Comparison of ENCODE assay signal across 22 cellular contexts in the genomic region with DNA sequence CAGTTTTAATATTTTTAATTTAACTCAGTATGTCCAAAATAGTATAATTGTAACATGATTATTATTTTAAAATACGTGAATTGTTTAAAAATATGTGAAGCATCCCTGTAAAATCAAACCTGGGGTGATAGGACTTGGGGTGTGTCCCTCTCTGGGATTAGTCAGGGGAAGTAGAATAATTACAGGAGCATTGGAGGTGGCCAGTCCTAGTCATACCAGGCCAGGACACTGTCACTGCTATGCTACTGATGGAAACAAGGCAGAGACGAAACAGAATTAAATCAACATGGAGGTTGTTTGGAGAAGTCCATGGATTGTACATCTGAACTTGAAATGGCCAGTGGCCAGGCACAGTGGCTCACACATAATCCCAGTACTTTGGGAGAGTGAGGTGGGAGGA. TPM values are rescaled to one million over a fixed set of nuclear protein-coding genes. Genes with fewer than 3 reads are reported as not detected.
A peak's percentile ranks its signal among the peaks of the same experiment; 100 is the strongest.
DNase-seq lines count a peak whose midpoint lies in the region; ATAC-seq and TF ChIP-seq lines count a peak whose summit lies in the region.
"Had no signal": no experiment of that assay in that cellular context is flagged by ENCODE, and none has a peak within 500 bp of the region (broad histone marks: within the 10 kb centered on the region; RNA-seq: fewer than 3 reads in every experiment).

No MANE protein-coding gene starts in this region.

- no peak for TF ChIP-seq EP300 in SK-N-SH (IDR thresholded peaks at IDR 0.05; ENCODE audit: borderline replicate concordance in 1 of 2, low read depth in 1 of 2, low read length in 1 of 2)

- TF ChIP-seq RAD21 in SK-N-SH (IDR thresholded peaks at IDR 0.05; ENCODE audit: low read length) (no peak), IMR-90 (IDR thresholded peaks at IDR 0.05; ENCODE audit: low read length) (no peak)

- WGBS in SK-N-SH (ENCODE audit: low lambda C conversion rate): 82% methylated on average over 2 of the region's 2 CpGs
- no CpG with 5 or more reads among the region's 2 CpGs for WGBS in IMR-90 (ENCODE audit: extremely low coverage in 2 of 2, insufficient read length in 1 of 2), 2 experiments

- H2AFZ ChIP-seq in SK-N-SH (ENCODE audit: low read depth) (no peak overlapping the region), IMR-90 (replicated peaks; ENCODE audit: low read length, poor library complexity) (no peak overlapping the region), osteoblast (ENCODE audit: low read length) (no peak overlapping the region)

- H3K4me2 ChIP-seq in SK-N-SH (no peak overlapping the region), IMR-90 (ENCODE audit: low read depth, low read length) (no peak overlapping the region), osteoblast (ENCODE audit: insufficient read depth, low read length) (no peak overlapping the region)

- CTCF ChIA-PET in SK-N-SH (lab: Yijun Ruan, JAX) (no interaction called here), IMR-90 (lab: Yijun Ruan, JAX) (no interaction called here)

- H3K79me2 ChIP-seq in SK-N-SH (ENCODE audit: insufficient read depth): peaks cover 98% of the 10 kb centered on the region
- peaks cover 90% of the 10 kb centered on the region for H3K79me2 ChIP-seq in osteoblast (ENCODE audit: insufficient read depth, low read length)

- peaks cover 13 to 73% of the 10 kb centered on the region in 2 experiments for H3K79me1 ChIP-seq in IMR-90 (ENCODE audit: low read depth in 1 of 2, low read length in 2 of 2)

- no peaks in the 10 kb centered on the region for H3K9me3 ChIP-seq in SK-N-SH
- H3K9me3 ChIP-seq in IMR-90 (ENCODE audit: control insufficient read depth, insufficient read depth, low read length): no peaks in the 10 kb centered on the region
- H3K9me3 ChIP-seq in ascending aorta: no peaks in the 10 kb centered on the region
- H3K9me3 ChIP-seq in osteoblast (ENCODE audit: low read depth, low read length): no peaks in the 10 kb centered on the region
- H3K9me3 ChIP-seq: left lung, suprapubic skin had no signal

- H3K4me3 ChIP-seq in SK-N-SH (ENCODE audit: low read depth in 2 of 2, low read length in 1 of 2) (no peak overlapping the region), IMR-90 (ENCODE audit: insufficient read depth, low read depth, low read length) (no peak overlapping the region), ascending aorta (no peak overlapping the region), osteoblast (ENCODE audit: insufficient read depth, low read length) (no peak overlapping the region)
- H3K4me3 ChIP-seq: cardiac muscle cell, dorsolateral prefrontal cortex, left lung, suprapubic skin had no signal

- POLR2A ChIA-PET in SK-N-SH (lab: Yijun Ruan, JAX): no interaction called here
- POLR2A ChIA-PET in IMR-90 (lab: Charles Lee; ENCODE audit: unreplicated experiment): no interaction called here

- H3K18ac ChIP-seq in IMR-90 (ENCODE audit: low read depth, low read length): no peak overlapping the region

- in situ Hi-C loops in IMR-90 (cut with MboI; ENCODE audit: low sequenced_read_pairs): no loop called here

- H2BK20ac ChIP-seq in IMR-90 (ENCODE audit: low read depth, low read length): no peak overlapping the region

- DNase-seq in SK-N-SH: peak; percentile 6
- no peak for DNase-seq in IMR-90
- DNase-seq in ascending aorta (ENCODE audit: low spot score in 2 of 2): no peak
- peak; percentile 5 for DNase-seq in osteoblast (ENCODE audit: insufficient read length, low spot score, missing footprints)
- DNase-seq in hypothalamus (lab: John Stamatoyannopoulos, UW): no peak
- DNase-seq in erythroblast (lab: John Stamatoyannopoulos, UW): no peak
- no peak for DNase-seq in medulla oblongata (ENCODE audit: extremely low spot score)
- DNase-seq: activated CD4-positive, alpha-beta T cell treated with anti-CD3 and anti-CD28 coated beads for 48 hours; activated T-cell treated with anti-CD3 and anti-CD28 coated beads, Interleukin-2, amount 50 U/mL, for 1 hour; dorsolateral prefrontal cortex; HCEC 1CT; left lung; NCI-H1092; NCI-H2081 treated with DMSO at 0.1 percent for 48 hours; NCI-H524; SHP77 treated with DMSO at 0.1 percent for 48 hours; T1000 had no signal

- H3K9me2 ChIP-seq in SK-N-SH: no peaks in the 10 kb centered on the region

- no peak overlapping the region for H4K91ac ChIP-seq in IMR-90 (ENCODE audit: insufficient read depth, low read depth, low read length)

- TF ChIP-seq CTCF in SK-N-SH (IDR thresholded peaks at IDR 0.05) (no peak), IMR-90 (conservative IDR thresholded peaks at IDR 0.05; ENCODE audit: low read depth, low read length) (no peak), ascending aorta (IDR thresholded peaks at IDR 0.05) (no peak), osteoblast (IDR thresholded peaks at IDR 0.05; ENCODE audit: extremely low read depth, low read depth, low read length) (no peak)

- TF ChIP-seq POLR2A in IMR-90 (IDR thresholded peaks at IDR 0.05; ENCODE audit: low read depth, low read length) (no peak), erythroblast (IDR thresholded peaks at IDR 0.05; ENCODE audit: low read length) (no peak)

- H3K23ac ChIP-seq in IMR-90 (ENCODE audit: low read depth, low read length): no peak overlapping the region

- no peak overlapping the region for H4K8ac ChIP-seq in IMR-90 (ENCODE audit: low read depth in 2 of 2, low read length in 2 of 2)

- no peak overlapping the region for H2BK15ac ChIP-seq in IMR-90 (ENCODE audit: low read depth, low read length)

- H2AK5ac ChIP-seq in IMR-90 (ENCODE audit: low read depth, low read length): 0 out of 2 replicates have a peak overlapping the region, but pooled peaks have one; percentile 8

- peak overlapping the region; percentile 4 for H2BK5ac ChIP-seq in IMR-90 (ENCODE audit: low read depth, low read length, poor library complexity, severe bottlenecking)

- H3K27me3 ChIP-seq in SK-N-SH (ENCODE audit: insufficient read depth) (no peaks in the 10 kb centered on the region), IMR-90 (ENCODE audit: control insufficient read depth, insufficient read depth, low read length) (no peaks in the 10 kb centered on the region), ascending aorta (no peaks in the 10 kb centered on the region), osteoblast (ENCODE audit: insufficient read depth, low read length) (no peaks in the 10 kb centered on the region)
- H3K27me3 ChIP-seq: cardiac muscle cell, dorsolateral prefrontal cortex, left lung, suprapubic skin had no signal

- dilution Hi-C loops in IMR-90 (cut with HindIII; ENCODE audit: low sequenced_read_pairs, unreplicated experiment): no loop called here

- no peak overlapping the region for H3K56ac ChIP-seq in IMR-90 (ENCODE audit: extremely low read depth, insufficient read depth, low read length)

- H2AK9ac ChIP-seq in IMR-90 (replicated peaks; ENCODE audit: low read depth, low read length, poor library complexity): no peak overlapping the region

- H3K4ac ChIP-seq in IMR-90 (ENCODE audit: low read depth, low read length): no peak overlapping the region

- no peak overlapping the region for H4K5ac ChIP-seq in IMR-90 (ENCODE audit: low read depth, low read length)

- intact Hi-C loops in IMR-90 (cut with micrococcal nuclease) (no loop called here), ascending aorta (cut with DNase I) (no loop called here)

- H2BK120ac ChIP-seq in IMR-90 (ENCODE audit: low read depth, low read length): no peak overlapping the region

- 0 out of 2 replicates have a peak overlapping the region, but pooled peaks have one; percentile 63 for H3K14ac ChIP-seq in IMR-90 (replicated peaks; ENCODE audit: low read depth, low read length)

- H3K36me3 ChIP-seq in SK-N-SH (replicated peaks in 1 of 2; ENCODE audit: control insufficient read depth in 1 of 2, insufficient read depth in 2 of 2, low read length in 1 of 2) (peaks cover 0 to 7% of the 10 kb centered on the region in 2 experiments), IMR-90 (ENCODE audit: control insufficient read depth, insufficient read depth, low read length) (no peaks in the 10 kb centered on the region), ascending aorta (no peaks in the 10 kb centered on the region), osteoblast (ENCODE audit: insufficient read depth, low read length) (no peaks in the 10 kb centered on the region)
- H3K36me3 ChIP-seq: cardiac muscle cell, left lung, suprapubic skin had no signal

- peaks cover 35% of the 10 kb centered on the region for H3F3A ChIP-seq in SK-N-SH (replicated peaks; ENCODE audit: insufficient read depth)

- H3K27ac ChIP-seq in SK-N-SH (ENCODE audit: low read depth in 2 of 2, low read length in 1 of 2) (peak overlapping the region in 1 of 2 experiments; percentile 76; a peak in 1 of 4 replicates), IMR-90 (ENCODE audit: insufficient read depth, low read length) (peak overlapping the region; percentile 26; the same call in 1 of the 2 replicates), ascending aorta (peak overlapping the region; percentile 83 to 84), osteoblast (ENCODE audit: low read depth, low read length) (peak overlapping the region; percentile 84)
- H3K27ac ChIP-seq: 22Rv1, cardiac muscle cell, dorsolateral prefrontal cortex, left lung, suprapubic skin had no signal

- peaks cover 34% of the 10 kb centered on the region for H3K9me1 ChIP-seq in IMR-90 (ENCODE audit: insufficient read depth, low read length)

- H3K4me1 ChIP-seq in SK-N-SH (ENCODE audit: control insufficient read depth in 1 of 2, insufficient read depth in 2 of 2, low read depth in 1 of 2, low read length in 1 of 2): peaks cover 14 to 17% of the 10 kb centered on the region in 2 experiments; a peak in 3 of 4 replicates
- peaks cover 22% of the 10 kb centered on the region for H3K4me1 ChIP-seq in IMR-90 (ENCODE audit: control insufficient read depth, insufficient read depth, low read length)
- peaks cover 18 to 49% of the 10 kb centered on the region in 2 donors for H3K4me1 ChIP-seq in ascending aorta
- peaks cover 46% of the 10 kb centered on the region for H3K4me1 ChIP-seq in osteoblast (ENCODE audit: insufficient read depth, low read length)

- no peak overlapping the region for H3K9ac ChIP-seq in SK-N-SH
- no peak overlapping the region for H3K9ac ChIP-seq in IMR-90 (ENCODE audit: low read depth, low read length)

- ATAC-seq in SK-N-SH treated with all-trans-retinoic acid at 6 μM for 48 hours (no peak), IMR-90 (ENCODE audit: low read depth) (no peak)
- ATAC-seq: left lung had no signal

- peaks cover 95% of the 10 kb centered on the region for H4K20me1 ChIP-seq in SK-N-SH (ENCODE audit: insufficient read depth)
- peaks cover 68% of the 10 kb centered on the region for H4K20me1 ChIP-seq in IMR-90 (ENCODE audit: insufficient read depth, low read length)
- peaks cover 63% of the 10 kb centered on the region for H4K20me1 ChIP-seq in osteoblast (ENCODE audit: insufficient read depth, low read length)

- BruUV-seq in IMR-90 (replicated peaks; lab: Mats Ljungman, UMichigan): no TSS peak

RNA-seq across cellular contexts. Expression of gene SZRD1, which starts 16.9 kb away (rescaled TPM):
- 100 and 119 TPM in 2 replicates for polyA plus RNA-seq in SK-N-SH (2012; rRNA removed)
- polyA plus RNA-seq in SK-N-SH (2012; cell fraction: cytosol; rRNA removed): 79.5 and 109 TPM in 2 replicates
- 51.0 and 70.5 TPM in 2 replicates for polyA plus RNA-seq in SK-N-SH (2012; cell fraction: nucleus; rRNA removed)
- 104 and 119 TPM in 2 replicates for total RNA-seq in IMR-90 (2012; rRNA removed)
- 140 and 149 TPM in 2 replicates for polyA plus RNA-seq in IMR-90 (2012; rRNA removed)
- 98.0 and 110 TPM in 2 replicates for polyA plus RNA-seq in IMR-90 (2012; cell fraction: cytosol; rRNA removed)
- 71.0 and 75.7 TPM in 2 replicates for polyA plus RNA-seq in IMR-90 (2012; cell fraction: nucleus; rRNA removed; ENCODE audit: low replicate concordance)
- total RNA-seq in ascending aorta: 106 TPM
- 63.6 and 66.2 TPM in 2 replicates for total RNA-seq in osteoblast

RNA-seq across cellular contexts. Expression of gene FBXO42, which starts 31.6 kb away (rescaled TPM):
- 8.6 and 10.3 TPM in 2 replicates for polyA plus RNA-seq in SK-N-SH (2012; rRNA removed)
- polyA plus RNA-seq in SK-N-SH (2012; cell fraction: cytosol; rRNA removed): 6.0 and 7.3 TPM in 2 replicates
- 25.0 and 26.3 TPM in 2 replicates for polyA plus RNA-seq in SK-N-SH (2012; cell fraction: nucleus; rRNA removed)
- 11.4 and 12.0 TPM in 2 replicates for total RNA-seq in IMR-90 (2012; rRNA removed)
- polyA plus RNA-seq in IMR-90 (2012; rRNA removed): 18.8 and 19.6 TPM in 2 replicates
- 14.5 and 15.0 TPM in 2 replicates for polyA plus RNA-seq in IMR-90 (2012; cell fraction: cytosol; rRNA removed)
- 24.6 and 26.4 TPM in 2 replicates for polyA plus RNA-seq in IMR-90 (2012; cell fraction: nucleus; rRNA removed; ENCODE audit: low replicate concordance)
- total RNA-seq in ascending aorta: 36.6 TPM
- total RNA-seq in osteoblast: 15.0 and 16.3 TPM in 2 replicates

RNA-seq across cellular contexts. Expression of gene SPATA21, which starts 53.3 kb away (rescaled TPM):
- 0.10 TPM in 1 of 2 replicates, not detected in the other for polyA plus RNA-seq in SK-N-SH (2012; rRNA removed)
- 0.08 TPM in 2 replicates for polyA plus RNA-seq in SK-N-SH (2012; cell fraction: cytosol; rRNA removed)
- 0.05 and 0.18 TPM in 2 replicates for polyA plus RNA-seq in SK-N-SH (2012; cell fraction: nucleus; rRNA removed)
- total RNA-seq in IMR-90 (2012; rRNA removed): not detected in 2 replicates
- polyA plus RNA-seq in IMR-90 (2012; rRNA removed): not detected in 2 replicates
- not detected in 2 replicates for polyA plus RNA-seq in IMR-90 (2012; cell fraction: cytosol; rRNA removed)
- 0.01 TPM in 1 of 2 replicates, not detected in the other for polyA plus RNA-seq in IMR-90 (2012; cell fraction: nucleus; rRNA removed; ENCODE audit: low replicate concordance)
- not detected for total RNA-seq in ascending aorta
- not detected in 2 replicates for total RNA-seq in osteoblast
- total RNA-seq: left lung, suprapubic skin had no signal
- polyA plus RNA-seq: BJ, cardiac muscle cell had no signal

RNA-seq across cellular contexts. Expression of gene NECAP2, which starts 56.6 kb away (rescaled TPM):
- polyA plus RNA-seq in SK-N-SH (2012; rRNA removed): 100.0 and 116 TPM in 2 replicates
- 87.0 and 99.7 TPM in 2 replicates for polyA plus RNA-seq in SK-N-SH (2012; cell fraction: cytosol; rRNA removed)
- polyA plus RNA-seq in SK-N-SH (2012; cell fraction: nucleus; rRNA removed): 84.0 and 90.1 TPM in 2 replicates
- 79.7 and 85.1 TPM in 2 replicates for total RNA-seq in IMR-90 (2012; rRNA removed)
- polyA plus RNA-seq in IMR-90 (2012; rRNA removed): 80.2 and 80.5 TPM in 2 replicates
- 74.6 and 84.1 TPM in 2 replicates for polyA plus RNA-seq in IMR-90 (2012; cell fraction: cytosol; rRNA removed)
- polyA plus RNA-seq in IMR-90 (2012; cell fraction: nucleus; rRNA removed; ENCODE audit: low replicate concordance): 43.3 and 54.5 TPM in 2 replicates
- total RNA-seq in ascending aorta: 28.6 TPM
- total RNA-seq in osteoblast: 76.0 and 76.3 TPM in 2 replicates

Comparison
In these comparisons a context has a peak if more than half of its experiments do, and no peak if none do; other contexts are left out.
1. DNase-seq: peak in SK-N-SH (single experiment) and osteoblast (single experiment); none in IMR-90 (single experiment), ascending aorta (0 of 2), hypothalamus (0 of 51), erythroblast (0 of 2) and medulla oblongata (single experiment).